ENCODE assay signal across 11 cellular contexts in genomic region chr11:65414776-65415498, GRCh38. TPM values are rescaled to one million over a fixed set of nuclear protein-coding genes. Genes with fewer than 3 reads are reported as not detected.
DNase-seq lines count a peak whose midpoint lies in the region; ATAC-seq and TF ChIP-seq lines count a peak whose summit lies in the region.
"Had no signal": no experiment of that assay in that cellular context is flagged by ENCODE, and none has a peak within 500 bp of the region (broad histone marks: within the 10 kb centered on the region; RNA-seq: fewer than 3 reads in every experiment).

No MANE protein-coding gene starts in this region.

- H3K36me3 ChIP-seq in CD8-positive, alpha-beta memory T cell (ENCODE audit: insufficient read depth, low read length): no peaks in the 10 kb centered on the region
- H3K36me3 ChIP-seq in Panc1 (ENCODE audit: control insufficient read depth, insufficient read depth, low read length) (no peaks in the 10 kb centered on the region), ovary (no peaks in the 10 kb centered on the region)

- H3K9me3 ChIP-seq in CD8-positive, alpha-beta memory T cell (ENCODE audit: low read length): no peaks in the 10 kb centered on the region
- H3K9me3 ChIP-seq in Panc1 (ENCODE audit: control insufficient read depth, insufficient read depth, low read depth, low read length) (no peaks in the 10 kb centered on the region), ovary (no peaks in the 10 kb centered on the region)

- peaks cover 0 to 39% (median 0%) of the 10 kb centered on the region in 3 donors for H3K36me3 Mint-ChIP-seq in CD8-positive, alpha-beta memory T cell

- ATAC-seq in Panc1 (no peak), HG02870 (IDR thresholded peaks at IDR 0.05; ENCODE audit: unreplicated experiment) (no peak)
- ATAC-seq in stimulated activated naive CD8-positive, alpha-beta T cell treated with anti-CD3 and anti-CD28 coated beads, Interleukin-15, amount 100 ng/mL, for 72 hours: no peak

- peaks cover 42 to 47% (median 42%) of the 10 kb centered on the region in 3 donors for H3K4me1 Mint-ChIP-seq in CD8-positive, alpha-beta memory T cell
- H3K4me1 Mint-ChIP-seq in stimulated activated naive CD8-positive, alpha-beta T cell treated with anti-CD3 and anti-CD28 coated beads, Interleukin-15, amount 100 ng/mL, for 72 hours: peaks cover 51% of the 10 kb centered on the region

- DNase-seq in CD8-positive, alpha-beta memory T cell: peak in 1 of 5 donors; percentile 38
- no peak for DNase-seq in Panc1 (ENCODE audit: low read depth, low spot score)
- DNase-seq in fibroblast of mammary gland (ENCODE audit: low read depth): peak; percentile 74
- DNase-seq in ovary: peak in 3 of 5 donors; percentile 20 to 29 (median 23)
- no peak for DNase-seq in stimulated activated naive CD8-positive, alpha-beta T cell treated with anti-CD3 and anti-CD28 coated beads, Interleukin-15, amount 100 ng/mL, for 72 hours
- no peak for DNase-seq in middle frontal gyrus (ENCODE audit: extremely low spot score, low spot score)
- DNase-seq in activated gamma-delta T cell (lab: John Stamatoyannopoulos, UW): no peak
- DNase-seq: midbrain; stimulated activated CD4-positive, alpha-beta T cell treated with anti-CD3 and anti-CD28 coated beads, Interleukin-1b, Interleukin-23, amount 100 ng/mL, for 48 hours had no signal

- POLR2A ChIA-PET in CD8-positive, alpha-beta memory T cell (lab: Charles Lee): interaction anchor here (0.6 to 20.1 kb wide), 9 partner anchors 15 to 123 kb away, joined by 3 to 1366 read pairs (median 7); partner anchors contain the start of genes FRMD8 and MALAT1
- POLR2A ChIA-PET in Panc1 (lab: Charles Lee): interaction anchor here (0.5 to 2.0 kb wide), 6 partner anchors 18 to 94 kb away, joined by 3 to 11 read pairs (median 4); partner anchors contain the start of gene MALAT1

- TF ChIP-seq EP300 in ovary (IDR thresholded peaks at IDR 0.05): no peak

- WGBS in ovary, 3 donors: 72 to 83% (median 76%) methylated on average over 11 of the region's 11 CpGs

- no peaks in the 10 kb centered on the region for H3K27me3 Mint-ChIP-seq in CD8-positive, alpha-beta memory T cell
- H3K27me3 Mint-ChIP-seq in stimulated activated naive CD8-positive, alpha-beta T cell treated with anti-CD3 and anti-CD28 coated beads, Interleukin-15, amount 100 ng/mL, for 72 hours: no peaks in the 10 kb centered on the region
- H3K27me3 Mint-ChIP-seq: activated naive CD4-positive, alpha-beta T cell treated with anti-CD3 and anti-CD28 coated beads, Interleukin-2, amount 10 ng/mL, durations not matched to agents 7 days and 5 days had no signal

- intact Hi-C loops in Panc1 (cut with micrococcal nuclease; ENCODE audit: unreplicated experiment) (loop anchor here (5.0 kb wide), 1 partner anchor 97 kb away; no protein-coding TSS in a partner anchor), ovary (cut with DNase I) (loop anchor here in 2 of 4 donors (5.0 kb wide), 1 partner anchor 33 kb away; the partner anchor contains the start of gene SLC25A45 (in 2 of the 2))

- H3K9me3 Mint-ChIP-seq in CD8-positive, alpha-beta memory T cell: no peaks in the 10 kb centered on the region
- H3K9me3 Mint-ChIP-seq in stimulated activated naive CD8-positive, alpha-beta T cell treated with anti-CD3 and anti-CD28 coated beads, Interleukin-15, amount 100 ng/mL, for 72 hours: no peaks in the 10 kb centered on the region
- H3K9me3 Mint-ChIP-seq: activated naive CD4-positive, alpha-beta T cell treated with anti-CD3 and anti-CD28 coated beads, Interleukin-2, amount 10 ng/mL, durations not matched to agents 7 days and 5 days had no signal

- H3K4me3 Mint-ChIP-seq in CD8-positive, alpha-beta memory T cell: peak overlapping the region in 1 of 7 donors; percentile 75
- no peak overlapping the region for H3K4me3 Mint-ChIP-seq in stimulated activated naive CD8-positive, alpha-beta T cell treated with anti-CD3 and anti-CD28 coated beads, Interleukin-15, amount 100 ng/mL, for 72 hours

- CTCF ChIA-PET in CD8-positive, alpha-beta memory T cell (lab: Charles Lee): interaction anchor here (0.9 to 11.7 kb wide), 13 partner anchors 9 to 87 kb away, joined by 3 to 448 read pairs (median 8); partner anchors contain the start of genes FRMD8, MALAT1 and SLC25A45
- CTCF ChIA-PET in Panc1 (lab: Charles Lee): interaction anchor here (0.6 to 1.2 kb wide), 4 partner anchors 43 to 140 kb away, joined by 3 to 7 read pairs (median 4); no protein-coding TSS in a partner anchor

- peaks cover 43% of the 10 kb centered on the region for H3K4me1 ChIP-seq in CD8-positive, alpha-beta memory T cell (ENCODE audit: insufficient read depth, low read length)
- peaks cover 52% of the 10 kb centered on the region for H3K4me1 ChIP-seq in Panc1 (ENCODE audit: control insufficient read depth, insufficient read depth, low read length)
- H3K4me1 ChIP-seq in ovary (ENCODE audit: insufficient read depth): peaks cover 20% of the 10 kb centered on the region

- H3K27ac Mint-ChIP-seq in CD8-positive, alpha-beta memory T cell: peak overlapping the region in 5 of 8 donors; percentile 13 to 74 (median 61)
- no peak overlapping the region for H3K27ac Mint-ChIP-seq in stimulated activated naive CD8-positive, alpha-beta T cell treated with anti-CD3 and anti-CD28 coated beads, Interleukin-15, amount 100 ng/mL, for 72 hours

- no peaks in the 10 kb centered on the region for H3K27me3 ChIP-seq in CD8-positive, alpha-beta memory T cell (ENCODE audit: insufficient read depth, low read length, poor library complexity, severe bottlenecking)
- H3K27me3 ChIP-seq in Panc1 (ENCODE audit: control insufficient read depth, insufficient read depth, low read length) (no peaks in the 10 kb centered on the region), ovary (no peaks in the 10 kb centered on the region)

- no TSS peak for BruUV-seq in Panc1 (replicated peaks; lab: Mats Ljungman, UMichigan)

- TF ChIP-seq POLR2A in ovary (IDR thresholded peaks at IDR 0.05): no peak

- TF ChIP-seq CTCF in Panc1 (IDR thresholded peaks at IDR 0.05) (no peak), fibroblast of mammary gland (conservative IDR thresholded peaks at IDR 0.05; ENCODE audit: control insufficient read depth, insufficient read depth, low read depth, low read length) (no peak), ovary (IDR thresholded peaks at IDR 0.05) (no peak)

- no peak overlapping the region for H3K4me3 ChIP-seq in CD8-positive, alpha-beta memory T cell (ENCODE audit: low read length)
- no peak overlapping the region for H3K4me3 ChIP-seq in Panc1 (ENCODE audit: low read depth in 2 of 2, low read length in 2 of 2)
- no peak overlapping the region for H3K4me3 ChIP-seq in fibroblast of mammary gland (ENCODE audit: control insufficient read depth, low read depth, low read length)
- no peak overlapping the region for H3K4me3 ChIP-seq in ovary

- no peak overlapping the region for H3K27ac ChIP-seq in CD8-positive, alpha-beta memory T cell (ENCODE audit: low read depth, low read length)
- H3K27ac ChIP-seq in Panc1 (ENCODE audit: low read length) (peak overlapping the region; percentile 100), ovary (no peak overlapping the region)

- in situ Hi-C loops in Panc1 (cut with HindIII; ENCODE audit: low pct_unique_long_range_greater_than_20kb, low sequenced_read_pairs): no loop called here

RNA-seq across cellular contexts. Expression of gene NEAT1, which starts 7.7 kb away (rescaled TPM):
- 100 to 1,000 TPM; 196 to 204 TPM for total RNA-seq in CD8-positive, alpha-beta memory T cell
- 2.7 TPM for polyA plus RNA-seq in CD8-positive, alpha-beta memory T cell
- total RNA-seq in Panc1 (2021; ENCODE audit: unreplicated experiment): 731 TPM
- 190 TPM for polyA plus RNA-seq in Panc1 (2012; ENCODE audit: insufficient read length)
- total RNA-seq in ovary: 100 to 1,000 TPM; 175 to 850 (median 372) TPM
- polyA plus RNA-seq in ovary: 100 to 1,000 TPM; 216 to 268 TPM

RNA-seq across cellular contexts. Expression of gene FRMD8, which starts 28.5 kb away (rescaled TPM):
- 10 to 100 TPM; 44.9 to 49.8 TPM for total RNA-seq in CD8-positive, alpha-beta memory T cell
- polyA plus RNA-seq in CD8-positive, alpha-beta memory T cell: 60.6 TPM
- total RNA-seq in Panc1 (2021; ENCODE audit: unreplicated experiment) (85.8 TPM), ovary (10 to 100 TPM; 21.2 to 41.7 (median 25.5) TPM)
- 76.7 TPM for polyA plus RNA-seq in Panc1 (2012; ENCODE audit: insufficient read length)
- 10 to 100 TPM in 1 of 2 donors, 1 to 10 TPM in 1; 4.3 to 15.8 TPM for polyA plus RNA-seq in ovary

RNA-seq across cellular contexts. Expression of gene SLC25A45, which starts 32.5 kb away (rescaled TPM):
- 10 to 100 TPM; 13.3 to 13.8 TPM for total RNA-seq in CD8-positive, alpha-beta memory T cell
- 14.6 TPM for polyA plus RNA-seq in CD8-positive, alpha-beta memory T cell
- total RNA-seq in Panc1 (2021; ENCODE audit: unreplicated experiment) (9.8 TPM), ovary (1 to 10 TPM; 3.2 to 8.7 (median 4.6) TPM)
- 5.9 TPM for polyA plus RNA-seq in Panc1 (2012; ENCODE audit: insufficient read length)
- 1 to 10 TPM; 2.7 to 3.4 TPM for polyA plus RNA-seq in ovary

Comparison
In these comparisons a context has a peak if more than half of its experiments do, and no peak if none do; other contexts are left out.
1. DNase-seq: peak in fibroblast of mammary gland (single experiment) and ovary (3 of 5); none in Panc1 (single experiment), stimulated activated naive CD8-positive, alpha-beta T cell treated with anti-CD3 and anti-CD28 coated beads, Interleukin-15, amount 100 ng/mL, for 72 hours (0 of 2), middle frontal gyrus (single experiment) and activated gamma-delta T cell (single experiment).
2. H3K27ac Mint-ChIP-seq: peak in CD8-positive, alpha-beta memory T cell (5 of 8); none in stimulated activated naive CD8-positive, alpha-beta T cell treated with anti-CD3 and anti-CD28 coated beads, Interleukin-15, amount 100 ng/mL, for 72 hours (0 of 2).